In genomic region chr2:84132371-84132770, GRCh38 we compare ENCODE assay signal across 15 cellular contexts.
DNase-seq lines count a peak whose midpoint lies in the region.
"Had no signal": no experiment of that assay in that cellular context is flagged by ENCODE, and none has a peak within 500 bp of the region (broad histone marks: within the 10 kb centered on the region; RNA-seq: fewer than 3 reads in every experiment).

No MANE protein-coding gene starts in this region.

- intact Hi-C loops in activated naive CD4-positive, alpha-beta T cell treated with anti-CD3 and anti-CD28 coated beads for 36 hours (cut with micrococcal nuclease), result no loop called here

- H3K27ac Mint-ChIP-seq in activated naive CD4-positive, alpha-beta T cell treated with anti-CD3 and anti-CD28 coated beads for 36 hours, result no peak overlapping the region
- H3K27ac Mint-ChIP-seq: CD14-positive monocyte; CD8-positive, alpha-beta T cell; HFFc6 had no signal

- no peaks in the 10 kb centered on the region for H3K36me3 Mint-ChIP-seq in activated naive CD4-positive, alpha-beta T cell treated with anti-CD3 and anti-CD28 coated beads for 36 hours (ENCODE audit: low read depth)
- H3K36me3 Mint-ChIP-seq: CD14-positive monocyte; CD8-positive, alpha-beta T cell had no signal

- DNase-seq in DMS 273 (lab: John Stamatoyannopoulos, UW; ENCODE audit: unreplicated experiment), result peak; percentile 17
- DNase-seq in DMS 273 treated with DMSO at 0.1 percent for 48 hours (lab: John Stamatoyannopoulos, UW), result no peak
- peak; percentile 36 for DNase-seq in NCI-H524 treated with DMSO at 0.1 percent for 48 hours (lab: John Stamatoyannopoulos, UW)
- peak; percentile 70 for DNase-seq in SHP77 treated with DMSO at 0.1 percent for 48 hours (lab: John Stamatoyannopoulos, UW)
- DNase-seq in myocyte (ENCODE audit: low read depth), result peak; percentile 18
- DNase-seq in activated naive CD4-positive, alpha-beta T cell treated with anti-CD3 and anti-CD28 coated beads for 36 hours, result no peak
- no peak for DNase-seq in globus pallidus (ENCODE audit: low spot score)
- no peak for DNase-seq in LoVo (ENCODE audit: low spot score)
- DNase-seq: Caco-2; CD8-positive, alpha-beta T cell; DMS79 treated with DMSO at 0.1 percent for 48 hours; EL; HCEC 1CT; HFFc6 had no signal

- no peaks in the 10 kb centered on the region for H3K9me3 Mint-ChIP-seq in activated naive CD4-positive, alpha-beta T cell treated with anti-CD3 and anti-CD28 coated beads for 36 hours
- H3K9me3 Mint-ChIP-seq: CD8-positive, alpha-beta T cell had no signal

- no peak overlapping the region for H3K4me3 Mint-ChIP-seq in activated naive CD4-positive, alpha-beta T cell treated with anti-CD3 and anti-CD28 coated beads for 36 hours
- H3K4me3 Mint-ChIP-seq: CD14-positive monocyte; CD8-positive, alpha-beta T cell; HFFc6 had no signal

- peaks cover 6% of the 10 kb centered on the region for H3K27me3 Mint-ChIP-seq in activated naive CD4-positive, alpha-beta T cell treated with anti-CD3 and anti-CD28 coated beads for 36 hours (ENCODE audit: low read depth)

- H3K4me1 Mint-ChIP-seq in activated naive CD4-positive, alpha-beta T cell treated with anti-CD3 and anti-CD28 coated beads for 36 hours (ENCODE audit: low read depth), result no peaks in the 10 kb centered on the region
- H3K4me1 Mint-ChIP-seq: CD14-positive monocyte had no signal

- CTCF ChIA-PET in activated naive CD4-positive, alpha-beta T cell treated with anti-CD3 and anti-CD28 coated beads for 36 hours (lab: Charles Lee), result no interaction called here

Comparison
In these comparisons a context has a peak if more than half of its experiments do, and no peak if none do; other contexts are left out.
1. DNase-seq: peak in DMS 273 (single experiment), NCI-H524 treated with DMSO at 0.1 percent for 48 hours (single experiment), SHP77 treated with DMSO at 0.1 percent for 48 hours (single experiment) and myocyte (single experiment); none in DMS 273 treated with DMSO at 0.1 percent for 48 hours (single experiment), activated naive CD4-positive, alpha-beta T cell treated with anti-CD3 and anti-CD28 coated beads for 36 hours (single experiment), globus pallidus (single experiment) and LoVo (single experiment).